Comparison of ENCODE assay signal across 1 cellular context in the genomic region with DNA sequence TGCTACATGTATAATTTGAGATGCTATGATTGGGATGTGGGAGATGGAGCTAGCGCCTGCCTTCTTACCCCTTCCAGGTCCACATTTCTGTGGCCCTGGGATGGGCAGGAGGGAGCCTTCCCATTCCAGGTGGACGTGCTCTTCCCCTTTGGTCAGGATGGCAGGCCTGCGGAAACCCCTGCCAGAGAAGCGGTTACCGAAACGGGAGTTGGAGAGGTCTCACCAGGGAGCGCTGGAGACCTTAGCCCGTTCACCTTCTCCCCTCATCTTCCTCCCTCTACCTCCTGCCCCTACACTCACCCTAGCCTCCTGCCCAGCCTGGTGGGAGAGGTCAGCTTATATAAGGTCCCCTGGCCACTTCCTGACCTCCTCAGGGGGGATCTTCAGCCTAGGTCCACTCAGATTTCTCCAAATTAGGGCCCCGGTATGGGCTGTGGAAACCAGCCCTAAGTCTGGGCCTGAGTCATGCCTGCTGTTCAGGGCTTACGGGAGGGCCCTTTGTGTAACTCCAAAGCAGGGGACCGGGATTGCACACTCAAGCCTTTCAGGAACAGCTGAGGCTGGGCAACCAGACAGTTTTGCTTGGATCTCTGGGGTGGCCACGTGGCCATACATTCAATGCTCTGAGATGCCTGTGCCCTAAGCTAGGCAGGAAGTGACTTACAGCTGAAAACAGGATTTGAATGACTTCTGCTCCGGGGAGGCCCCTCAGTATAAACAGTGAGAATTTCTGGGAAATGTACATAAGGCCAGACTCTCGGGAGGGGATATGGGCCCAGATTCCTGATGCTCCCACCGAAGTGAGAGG.
TF ChIP-seq lines count a peak whose summit lies in the region.

No MANE protein-coding gene starts in this region.

TF ChIP-seq in HepG2, 621 proteins besides CTCF, POLR2A, EP300 and RAD21 (continued from another document and continues in another):
- TF ChIP-seq, protein P1, sequence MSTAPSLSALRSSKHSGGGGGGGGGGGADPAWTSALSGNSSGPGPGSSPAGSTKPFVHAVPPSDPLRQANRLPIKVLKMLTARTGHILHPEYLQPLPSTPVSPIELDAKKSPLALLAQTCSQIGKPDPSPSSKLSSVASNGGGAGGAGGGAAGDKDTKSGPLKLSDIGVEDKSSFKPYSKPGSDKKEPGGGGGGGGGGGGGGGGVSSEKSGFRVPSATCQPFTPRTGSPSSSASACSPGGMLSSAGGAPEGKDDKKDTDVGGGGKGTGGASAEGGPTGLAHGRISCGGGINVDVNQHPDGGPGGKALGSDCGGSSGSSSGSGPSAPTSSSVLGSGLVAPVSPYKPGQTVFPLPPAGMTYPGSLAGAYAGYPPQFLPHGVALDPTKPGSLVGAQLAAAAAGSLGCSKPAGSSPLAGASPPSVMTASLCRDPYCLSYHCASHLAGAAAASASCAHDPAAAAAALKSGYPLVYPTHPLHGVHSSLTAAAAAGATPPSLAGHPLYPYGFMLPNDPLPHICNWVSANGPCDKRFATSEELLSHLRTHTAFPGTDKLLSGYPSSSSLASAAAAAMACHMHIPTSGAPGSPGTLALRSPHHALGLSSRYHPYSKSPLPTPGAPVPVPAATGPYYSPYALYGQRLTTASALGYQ (CRISPR knock-in tag; IDR thresholded peaks at IDR 0.05), result no peak
- TF ChIP-seq SMC3 (IDR thresholded peaks at IDR 0.05; ENCODE audit: low read length) (no peak), HDAC2 (CRISPR knock-in tag; IDR thresholded peaks at IDR 0.05) (peak; percentile 82), ZSCAN12 (CRISPR knock-in tag; IDR thresholded peaks at IDR 0.05) (peak; percentile 76; the same call in 1 of the 2 replicates), ZNF580 (CRISPR knock-in tag; IDR thresholded peaks at IDR 0.05; ENCODE audit: borderline replicate concordance, low read depth) (peak; percentile 72), BATF2 (CRISPR knock-in tag; IDR thresholded peaks at IDR 0.05) (no peak), NFE2 (CRISPR knock-in tag; IDR thresholded peaks at IDR 0.05) (0 out of 2 replicates have a peak, but pooled peaks have one; percentile 9), ZNF570 (CRISPR knock-in tag; IDR thresholded peaks at IDR 0.05; ENCODE audit: borderline replicate concordance) (no peak), ZNF737 (CRISPR knock-in tag; IDR thresholded peaks at IDR 0.05; ENCODE audit: borderline replicate concordance) (no peak), TARDBP (CRISPR knock-in tag; IDR thresholded peaks at IDR 0.05) (peak; percentile 40), ZNF576 (CRISPR knock-in tag; IDR thresholded peaks at IDR 0.05) (no peak), XRCC5 (optimal IDR thresholded peaks at IDR 0.05; ENCODE audit: low read length) (no peak), FOXP1 (IDR thresholded peaks at IDR 0.05) (no peak), FOXP1 (CRISPR knock-in tag; IDR thresholded peaks at IDR 0.05) (peak; percentile 55; the same call in 1 of the 2 replicates), CHCHD3 (CRISPR knock-in tag; IDR thresholded peaks at IDR 0.05) (no peak), ZNF547 (CRISPR knock-in tag; IDR thresholded peaks at IDR 0.05) (peak; percentile 56; the same call in 1 of the 2 replicates), GPBP1L1 (CRISPR knock-in tag; IDR thresholded peaks at IDR 0.05) (no peak), TEAD3 (CRISPR knock-in tag; optimal IDR thresholded peaks at IDR 0.05; ENCODE audit: borderline replicate concordance) (peak; percentile 76), NR2C2 (CRISPR knock-in tag; IDR thresholded peaks at IDR 0.05; ENCODE audit: borderline replicate concordance) (no peak), BRCA1 (CRISPR knock-in tag; IDR thresholded peaks at IDR 0.05) (no peak), BCL6 (CRISPR knock-in tag; IDR thresholded peaks at IDR 0.05) (peak; percentile 90), REPIN1 (CRISPR knock-in tag; IDR thresholded peaks at IDR 0.05; ENCODE audit: borderline replicate concordance, low read depth) (no peak), ZFP1 (CRISPR knock-in tag; IDR thresholded peaks at IDR 0.05) (0 out of 2 replicates have a peak, but pooled peaks have one; percentile 43), TFDP2 (CRISPR knock-in tag; IDR thresholded peaks at IDR 0.05) (peak; percentile 66), SIX1 (CRISPR knock-in tag; IDR thresholded peaks at IDR 0.05; ENCODE audit: borderline replicate concordance) (no peak), ZNF598 (CRISPR knock-in tag; IDR thresholded peaks at IDR 0.05; ENCODE audit: borderline replicate concordance) (no peak), SRSF9 (IDR thresholded peaks at IDR 0.05; ENCODE audit: borderline replicate concordance, insufficient read depth, low read depth, low read length, poor library complexity, severe bottlenecking) (no peak), JUN (CRISPR knock-in tag; IDR thresholded peaks at IDR 0.05) (no peak), ZSCAN31 (CRISPR knock-in tag; IDR thresholded peaks at IDR 0.05; ENCODE audit: low read depth) (0 out of 2 replicates have a peak, but pooled peaks have one; percentile 16), PITX1 (CRISPR knock-in tag; IDR thresholded peaks at IDR 0.05) (no peak), TFAP4 (IDR thresholded peaks at IDR 0.05; ENCODE audit: borderline replicate concordance, low read depth) (peak; percentile 96), PAXIP1 (CRISPR knock-in tag; conservative IDR thresholded peaks at IDR 0.05) (peak; percentile 86), IKZF4 (CRISPR knock-in tag; IDR thresholded peaks at IDR 0.05; ENCODE audit: borderline replicate concordance, low read depth, not compliant biosample characterization) (no peak), ZNF3 (CRISPR knock-in tag; IDR thresholded peaks at IDR 0.05) (peak; percentile 33; the same call in 1 of the 2 replicates), ARID2 (CRISPR knock-in tag; IDR thresholded peaks at IDR 0.05; ENCODE audit: borderline replicate concordance) (no peak), ZNF256 (CRISPR knock-in tag; conservative IDR thresholded peaks at IDR 0.05) (no peak)
- TF ChIP-seq, protein P2, sequence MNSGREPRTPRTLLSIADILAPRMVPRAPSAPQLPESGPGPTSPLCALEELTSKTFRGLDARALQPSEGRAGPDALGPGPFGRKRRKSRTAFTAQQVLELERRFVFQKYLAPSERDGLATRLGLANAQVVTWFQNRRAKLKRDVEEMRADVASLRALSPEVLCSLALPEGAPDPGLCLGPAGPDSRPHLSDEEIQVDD (CRISPR knock-in tag; IDR thresholded peaks at IDR 0.05; ENCODE audit: borderline replicate concordance), result no peak
- TF ChIP-seq, protein P3, sequence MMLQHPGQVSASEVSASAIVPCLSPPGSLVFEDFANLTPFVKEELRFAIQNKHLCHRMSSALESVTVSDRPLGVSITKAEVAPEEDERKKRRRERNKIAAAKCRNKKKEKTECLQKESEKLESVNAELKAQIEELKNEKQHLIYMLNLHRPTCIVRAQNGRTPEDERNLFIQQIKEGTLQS (CRISPR knock-in tag; IDR thresholded peaks at IDR 0.05), result peak; percentile 33; the same call in 1 of the 2 replicates
- TF ChIP-seq, protein P4, sequence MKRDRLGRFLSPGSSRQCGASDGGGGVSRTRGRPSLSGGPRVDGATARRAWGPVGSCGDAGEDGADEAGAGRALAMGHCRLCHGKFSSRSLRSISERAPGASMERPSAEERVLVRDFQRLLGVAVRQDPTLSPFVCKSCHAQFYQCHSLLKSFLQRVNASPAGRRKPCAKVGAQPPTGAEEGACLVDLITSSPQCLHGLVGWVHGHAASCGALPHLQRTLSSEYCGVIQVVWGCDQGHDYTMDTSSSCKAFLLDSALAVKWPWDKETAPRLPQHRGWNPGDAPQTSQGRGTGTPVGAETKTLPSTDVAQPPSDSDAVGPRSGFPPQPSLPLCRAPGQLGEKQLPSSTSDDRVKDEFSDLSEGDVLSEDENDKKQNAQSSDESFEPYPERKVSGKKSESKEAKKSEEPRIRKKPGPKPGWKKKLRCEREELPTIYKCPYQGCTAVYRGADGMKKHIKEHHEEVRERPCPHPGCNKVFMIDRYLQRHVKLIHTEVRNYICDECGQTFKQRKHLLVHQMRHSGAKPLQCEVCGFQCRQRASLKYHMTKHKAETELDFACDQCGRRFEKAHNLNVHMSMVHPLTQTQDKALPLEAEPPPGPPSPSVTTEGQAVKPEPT (CRISPR knock-in tag; IDR thresholded peaks at IDR 0.05; ENCODE audit: low read depth), result no peak
- TF ChIP-seq, protein P5, sequence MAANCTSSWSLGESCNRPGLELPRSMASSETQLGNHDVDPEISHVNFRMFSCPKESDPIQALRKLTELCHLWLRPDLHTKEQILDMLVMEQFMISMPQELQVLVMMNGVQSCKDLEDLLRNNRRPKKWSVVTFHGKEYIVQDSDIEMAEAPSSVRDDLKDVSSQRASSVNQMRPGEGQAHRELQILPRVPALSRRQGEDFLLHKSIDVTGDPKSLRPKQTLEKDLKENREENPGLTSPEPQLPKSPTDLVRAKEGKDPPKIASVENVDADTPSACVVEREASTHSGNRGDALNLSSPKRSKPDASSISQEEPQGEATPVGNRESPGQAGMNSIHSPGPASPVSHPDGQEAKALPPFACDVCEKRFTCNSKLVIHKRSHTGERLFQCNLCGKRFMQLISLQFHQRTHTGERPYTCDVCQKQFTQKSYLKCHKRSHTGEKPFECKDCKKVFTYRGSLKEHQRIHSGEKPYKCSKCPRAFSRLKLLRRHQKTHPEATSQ (CRISPR knock-in tag; IDR thresholded peaks at IDR 0.05; ENCODE audit: borderline replicate concordance), result 0 out of 2 replicates have a peak, but pooled peaks have one; percentile 9
- TF ChIP-seq, protein P6, sequence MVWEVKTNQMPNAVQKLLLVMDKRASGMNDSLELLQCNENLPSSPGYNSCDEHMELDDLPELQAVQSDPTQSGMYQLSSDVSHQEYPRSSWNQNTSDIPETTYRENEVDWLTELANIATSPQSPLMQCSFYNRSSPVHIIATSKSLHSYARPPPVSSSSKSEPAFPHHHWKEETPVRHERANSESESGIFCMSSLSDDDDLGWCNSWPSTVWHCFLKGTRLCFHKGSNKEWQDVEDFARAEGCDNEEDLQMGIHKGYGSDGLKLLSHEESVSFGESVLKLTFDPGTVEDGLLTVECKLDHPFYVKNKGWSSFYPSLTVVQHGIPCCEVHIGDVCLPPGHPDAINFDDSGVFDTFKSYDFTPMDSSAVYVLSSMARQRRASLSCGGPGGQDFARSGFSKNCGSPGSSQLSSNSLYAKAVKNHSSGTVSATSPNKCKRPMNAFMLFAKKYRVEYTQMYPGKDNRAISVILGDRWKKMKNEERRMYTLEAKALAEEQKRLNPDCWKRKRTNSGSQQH (CRISPR knock-in tag; IDR thresholded peaks at IDR 0.05; ENCODE audit: low read depth), result 0 out of 2 replicates have a peak, but pooled peaks have one; percentile 29
